Comparison of ENCODE assay signal across 1 cellular context in genomic region chr11:102229510-102230119, GRCh38.
TF ChIP-seq lines count a peak whose summit lies in the region.

No MANE protein-coding gene starts in this region.

TF ChIP-seq in IMR-90, 13 proteins besides CTCF, POLR2A, EP300 and RAD21 (continued from another document):
- TF ChIP-seq USF2 (IDR thresholded peaks at IDR 0.05; ENCODE audit: low read depth, low read length) (no peak), MXI1 (IDR thresholded peaks at IDR 0.05; ENCODE audit: borderline replicate concordance, low read depth, low read length) (no peak), RCOR1 (IDR thresholded peaks at IDR 0.05; ENCODE audit: insufficient replicate concordance, low read length) (no peak), MAFK (IDR thresholded peaks at IDR 0.05; ENCODE audit: low read depth, low read length) (no peak), FOS (IDR thresholded peaks at IDR 0.05; ENCODE audit: low read depth, low read length) (no peak), CEBPB (IDR thresholded peaks at IDR 0.05; ENCODE audit: low read depth, low read length) (no peak), BHLHE40 (IDR thresholded peaks at IDR 0.05; ENCODE audit: low read depth, low read length) (no peak), CHD1 (IDR thresholded peaks at IDR 0.05; ENCODE audit: low read depth, low read length) (no peak), MAZ (IDR thresholded peaks at IDR 0.05; ENCODE audit: borderline replicate concordance, low read depth, low read length) (no peak), RFX5 (IDR thresholded peaks at IDR 0.05; ENCODE audit: low read depth, low read length) (no peak)
